10 cellular contexts compared by ENCODE assay signal in the genomic region with DNA sequence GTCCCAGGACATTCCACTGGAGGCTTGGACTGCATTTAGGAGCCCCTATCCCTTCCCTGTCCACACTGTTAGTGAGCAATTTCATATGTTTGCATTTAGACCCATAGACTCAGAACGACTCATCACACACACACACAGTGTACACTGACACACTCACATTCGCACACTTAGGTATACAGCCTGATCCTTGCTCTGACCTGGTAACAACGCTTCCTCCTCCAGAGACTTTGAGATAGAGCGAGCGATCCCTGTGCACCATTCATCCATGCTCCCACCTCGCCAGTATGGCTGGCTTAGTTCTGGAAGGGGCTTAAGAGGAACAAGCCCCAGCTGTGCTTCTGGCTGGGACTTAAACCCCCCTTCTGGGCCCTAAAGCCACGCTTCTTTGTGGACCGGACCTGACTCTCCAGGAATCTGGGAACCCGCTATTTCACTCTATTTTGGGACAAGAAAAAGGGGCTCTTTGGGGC. TPM values are rescaled to one million over a fixed set of nuclear protein-coding genes. Genes with fewer than 3 reads are reported as not detected.
A peak's percentile ranks its signal among the peaks of the same experiment; 100 is the strongest.
DNase-seq lines count a peak whose midpoint lies in the region; ATAC-seq, FAIRE-seq and TF ChIP-seq lines count a peak whose summit lies in the region.
"Had no signal": no experiment of that assay in that cellular context is flagged by ENCODE, and none has a peak within 500 bp of the region (broad histone marks: within the 10 kb centered on the region; RNA-seq: fewer than 3 reads in every experiment).

No MANE protein-coding gene starts in this region.

- H3K36me3 Mint-ChIP-seq in activated naive CD8-positive, alpha-beta T cell = no peaks in the 10 kb centered on the region
- H3K36me3 Mint-ChIP-seq in activated naive CD8-positive, alpha-beta T cell treated with anti-CD3 and anti-CD28 coated beads for 36 hours = peaks cover under 1% of the 10 kb centered on the region

- no peak for TF ChIP-seq POLR2A in HepG2 (IDR thresholded peaks at IDR 0.05; ENCODE audit: insufficient read depth in 1 of 2, low read depth in 2 of 2, low read length in 2 of 2)

- H3K36me3 ChIP-seq in WERI-Rb-1 (no peaks in the 10 kb centered on the region), HepG2 (replicated peaks in 1 of 2; ENCODE audit: control insufficient read depth in 1 of 2, insufficient read depth in 2 of 2, low read length in 2 of 2) (no peaks in the 10 kb centered on the region)
- H3K36me3 ChIP-seq: right lobe of liver had no signal

- H3K4me2 ChIP-seq in HepG2 (ENCODE audit: low read depth, low read length) = peak overlapping the region; percentile 80

- FAIRE-seq in HepG2 (lab: Jason Lieb, UNC) (no peak), urothelium cell line (lab: Jason Lieb, UNC) (peak; percentile 56)

- H3K9ac ChIP-seq in HepG2 (ENCODE audit: insufficient read depth, low read depth, low read length) = no peak overlapping the region

- no peak overlapping the region for H3K27ac Mint-ChIP-seq in activated naive CD8-positive, alpha-beta T cell
- no peak overlapping the region for H3K27ac Mint-ChIP-seq in activated naive CD8-positive, alpha-beta T cell treated with anti-CD3 and anti-CD28 coated beads for 36 hours

- DNase-seq in activated naive CD8-positive, alpha-beta T cell treated with anti-CD3 and anti-CD28 coated beads for 36 hours = no peak
- DNase-seq in WERI-Rb-1 = no peak
- no peak for DNase-seq in HepG2 (ENCODE audit: low spot score)
- DNase-seq in urothelium cell line (ENCODE audit: low spot score) = no peak
- no peak for DNase-seq in NCI-H1105 (lab: John Stamatoyannopoulos, UW)
- no peak for DNase-seq in NOMO-1 treated with DMSO at 0.1 percent for 48 hours (lab: John Stamatoyannopoulos, UW; ENCODE audit: unreplicated experiment)

- CTCF ChIA-PET in HepG2 (lab: Yijun Ruan, JAX; ENCODE audit: low intra/inter-chr PET ratio, low total read pairs) = no interaction called here

- ATAC-seq in HepG2 (peak; percentile 29), HG02970 (IDR thresholded peaks at IDR 0.05; ENCODE audit: low FRiP score, unreplicated experiment) (no peak)

- H3K4me1 ChIP-seq in HepG2 (ENCODE audit: insufficient read depth, low read length) = peaks cover 35% of the 10 kb centered on the region

- peaks cover 46% of the 10 kb centered on the region for H3K4me1 Mint-ChIP-seq in activated naive CD8-positive, alpha-beta T cell (ENCODE audit: low read depth)
- peaks cover 31% of the 10 kb centered on the region for H3K4me1 Mint-ChIP-seq in activated naive CD8-positive, alpha-beta T cell treated with anti-CD3 and anti-CD28 coated beads for 36 hours

- no peak for TF ChIP-seq CTCF in WERI-Rb-1 (IDR thresholded peaks at IDR 0.05; ENCODE audit: low read depth, low read length)
- TF ChIP-seq CTCF in HepG2 (CRISPR knock-in tag; IDR thresholded peaks at IDR 0.05) = no peak

- no peak for TF ChIP-seq RAD21 in HepG2 (CRISPR knock-in tag; IDR thresholded peaks at IDR 0.05)

- no peak overlapping the region for H3K27ac ChIP-seq in WERI-Rb-1
- H3K27ac ChIP-seq in HepG2 (ENCODE audit: extremely low read length, insufficient read depth, low read length) = no peak overlapping the region
- H3K27ac ChIP-seq: right lobe of liver had no signal

- H3K9me3 ChIP-seq in WERI-Rb-1 (ENCODE audit: severe bottlenecking) (peaks cover 5% of the 10 kb centered on the region), HepG2 (ENCODE audit: low read length) (no peaks in the 10 kb centered on the region)
- H3K9me3 ChIP-seq: right lobe of liver had no signal

- in situ Hi-C loops in HepG2 (cut with HindIII; ENCODE audit: extremely low pct_ligation_motif_present, low pct_unique_long_range_greater_than_20kb) = loop anchor here (5.0 to 10.0 kb wide), 3 partner anchors 374 to 822 kb away; no protein-coding TSS in a partner anchor

- peaks cover 60% of the 10 kb centered on the region for H3K27me3 Mint-ChIP-seq in activated naive CD8-positive, alpha-beta T cell
- peaks cover 92% of the 10 kb centered on the region for H3K27me3 Mint-ChIP-seq in activated naive CD8-positive, alpha-beta T cell treated with anti-CD3 and anti-CD28 coated beads for 36 hours

- intact Hi-C loops in HepG2 (cut with micrococcal nuclease; ENCODE audit: unreplicated experiment) = no loop called here

- H3K27me3 ChIP-seq in WERI-Rb-1 (ENCODE audit: insufficient read depth, low read depth, severe bottlenecking) (peaks cover 92% of the 10 kb centered on the region), HepG2 (ENCODE audit: control insufficient read depth in 1 of 2, insufficient read depth in 2 of 2, low read length in 2 of 2) (peaks cover 17 to 78% of the 10 kb centered on the region in 2 experiments)

- no TSS peak for BruUV-seq in HepG2 (replicated peaks; lab: Mats Ljungman, UMichigan)

- H3K4me3 Mint-ChIP-seq in activated naive CD8-positive, alpha-beta T cell = peak overlapping the region; percentile 81
- no peak overlapping the region for H3K4me3 Mint-ChIP-seq in activated naive CD8-positive, alpha-beta T cell treated with anti-CD3 and anti-CD28 coated beads for 36 hours

- no peak overlapping the region for H2AFZ ChIP-seq in HepG2 (ENCODE audit: low read length)

- peak overlapping the region; percentile 35 for H3K4me3 ChIP-seq in WERI-Rb-1 (ENCODE audit: low read depth, low read length)
- H3K4me3 ChIP-seq in HepG2 (replicated peaks in 1 of 3; ENCODE audit: insufficient read depth in 1 of 3, low read depth in 2 of 3, low read length in 3 of 3) = peak overlapping the region; percentile 42 to 69 (median 42); a peak in 5 of 6 replicates
- H3K4me3 ChIP-seq: right lobe of liver had no signal

- peaks cover 3% of the 10 kb centered on the region; the same call in 1 of the 2 replicates for H4K20me1 ChIP-seq in HepG2 (ENCODE audit: insufficient read depth, low read length)

- WGBS in HepG2 (ENCODE audit: low lambda C conversion rate) = 16% methylated on average over 8 of the region's 9 CpGs

- TF ChIP-seq EP300 in HepG2 (IDR thresholded peaks at IDR 0.05; ENCODE audit: low read depth in 2 of 2, low read length in 2 of 2) (no peak), HepG2 (CRISPR knock-in tag; IDR thresholded peaks at IDR 0.05; ENCODE audit: borderline replicate concordance) (no peak)

- no peaks in the 10 kb centered on the region for H3K9me3 Mint-ChIP-seq in activated naive CD8-positive, alpha-beta T cell (ENCODE audit: low read depth)
- H3K9me3 Mint-ChIP-seq in activated naive CD8-positive, alpha-beta T cell treated with anti-CD3 and anti-CD28 coated beads for 36 hours = no peaks in the 10 kb centered on the region

- H3K79me2 ChIP-seq in HepG2 (ENCODE audit: insufficient read depth, low read length) = no peaks in the 10 kb centered on the region

- POLR2A ChIA-PET in HepG2 (lab: Yijun Ruan, JAX) = interaction anchor here (0.6 kb wide), 1 partner anchor 79 kb away, joined by 4 read pairs; no protein-coding TSS in a partner anchor

RNA-seq across cellular contexts. Expression of a gene that starts 0.9 kb away (rescaled TPM):
- total RNA-seq in activated naive CD8-positive, alpha-beta T cell treated with anti-CD3 and anti-CD28 coated beads for 36 hours = not detected
- total RNA-seq in HepG2 (2016; rRNA removed; fragmentation: Illumina TruSeq; extraction: Trizol) = 0.04 TPM in 2 replicates
- not detected in 2 replicates for total RNA-seq in HepG2 (2016; cell fraction: cytosol; rRNA removed; fragmentation: Illumina TruSeq; extraction: Trizol; ENCODE audit: low read depth)
- 0.02 TPM in 1 of 2 replicates, not detected in the other for total RNA-seq in HepG2 (2016; cell fraction: insoluble cytoplasmic fraction; rRNA removed; fragmentation: Illumina TruSeq; extraction: Trizol)
- 0.03 TPM in 1 of 2 replicates, not detected in the other for total RNA-seq in HepG2 (2016; cell fraction: membrane; rRNA removed; fragmentation: Illumina TruSeq; extraction: Trizol)
- total RNA-seq in HepG2 (2016; cell fraction: nucleus; rRNA removed; fragmentation: Illumina TruSeq; extraction: Trizol) = not detected in 2 replicates
- polyA plus RNA-seq in HepG2 (2011; rRNA removed) = 0.01 TPM in 1 of 2 replicates, not detected in the other
- not detected in 2 replicates for polyA plus RNA-seq in HepG2 (2011; cell fraction: cytosol; rRNA removed)
- not detected in 2 replicates for polyA plus RNA-seq in HepG2 (2011; cell fraction: nucleus; rRNA removed)
- not detected in 2 replicates for polyA plus RNA-seq in HepG2 (2012)
- not detected in 2 replicates for polyA plus RNA-seq in HepG2 (2016; cell fraction: cytosol; fragmentation: Illumina TruSeq; extraction: Trizol; ENCODE audit: low read depth)
- not detected in 2 replicates for polyA plus RNA-seq in HepG2 (2016; cell fraction: insoluble cytoplasmic fraction; fragmentation: Illumina TruSeq; extraction: Trizol; ENCODE audit: low read depth)
- polyA plus RNA-seq in HepG2 (2016; cell fraction: membrane; fragmentation: Illumina TruSeq; extraction: Trizol; ENCODE audit: low read depth) = not detected in 2 replicates
- polyA plus RNA-seq in HepG2 (2016; cell fraction: nucleus; fragmentation: Illumina TruSeq; extraction: Trizol; ENCODE audit: insufficient read depth, low read depth) = 0.11 TPM in 1 of 2 replicates, not detected in the other
- polyA minus RNA-seq in HepG2 (2011; rRNA and poly(A)+ RNA removed; ENCODE audit: low replicate concordance) = 0.26 TPM in 1 of 2 replicates, not detected in the other
- not detected in 2 replicates for polyA minus RNA-seq in HepG2 (2011; cell fraction: cytosol; rRNA and poly(A)+ RNA removed)
- 0.26 TPM in 1 of 2 replicates, not detected in the other for polyA minus RNA-seq in HepG2 (2011; cell fraction: nucleus; rRNA and poly(A)+ RNA removed)
- total RNA-seq: right lobe of liver had no signal
- polyA plus RNA-seq: esophagus had no signal

RNA-seq across cellular contexts. Expression of a gene that starts 15.8 kb away (rescaled TPM):
- under 1 TPM in 1 of 2 experiments, not detected in 1; 0.10 TPM for total RNA-seq in activated naive CD8-positive, alpha-beta T cell treated with anti-CD3 and anti-CD28 coated beads for 36 hours
- total RNA-seq in HepG2 (2016; rRNA removed; fragmentation: Illumina TruSeq; extraction: Trizol) = not detected in 2 replicates
- total RNA-seq in HepG2 (2016; cell fraction: cytosol; rRNA removed; fragmentation: Illumina TruSeq; extraction: Trizol; ENCODE audit: low read depth) = not detected in 2 replicates
- not detected in 2 replicates for total RNA-seq in HepG2 (2016; cell fraction: insoluble cytoplasmic fraction; rRNA removed; fragmentation: Illumina TruSeq; extraction: Trizol)
- total RNA-seq in HepG2 (2016; cell fraction: membrane; rRNA removed; fragmentation: Illumina TruSeq; extraction: Trizol) = not detected in 2 replicates
- not detected in 2 replicates for total RNA-seq in HepG2 (2016; cell fraction: nucleus; rRNA removed; fragmentation: Illumina TruSeq; extraction: Trizol)
- 0.04 TPM in 1 of 2 replicates, not detected in the other for polyA plus RNA-seq in HepG2 (2011; rRNA removed)
- polyA plus RNA-seq in HepG2 (2011; cell fraction: cytosol; rRNA removed) = not detected in 2 replicates
- not detected in 2 replicates for polyA plus RNA-seq in HepG2 (2011; cell fraction: nucleus; rRNA removed)
- polyA plus RNA-seq in HepG2 (2012) = not detected in 2 replicates
- polyA plus RNA-seq in HepG2 (2016; cell fraction: cytosol; fragmentation: Illumina TruSeq; extraction: Trizol; ENCODE audit: low read depth) = not detected in 2 replicates
- not detected in 2 replicates for polyA plus RNA-seq in HepG2 (2016; cell fraction: insoluble cytoplasmic fraction; fragmentation: Illumina TruSeq; extraction: Trizol; ENCODE audit: low read depth)
- not detected in 2 replicates for polyA plus RNA-seq in HepG2 (2016; cell fraction: membrane; fragmentation: Illumina TruSeq; extraction: Trizol; ENCODE audit: low read depth)
- polyA plus RNA-seq in HepG2 (2016; cell fraction: nucleus; fragmentation: Illumina TruSeq; extraction: Trizol; ENCODE audit: insufficient read depth, low read depth) = not detected in 2 replicates
- polyA minus RNA-seq in HepG2 (2011; rRNA and poly(A)+ RNA removed; ENCODE audit: low replicate concordance) = 2.9 TPM in 1 of 2 replicates, not detected in the other
- polyA minus RNA-seq in HepG2 (2011; cell fraction: cytosol; rRNA and poly(A)+ RNA removed) = not detected in 2 replicates
- not detected in 2 replicates for polyA minus RNA-seq in HepG2 (2011; cell fraction: nucleus; rRNA and poly(A)+ RNA removed)
- total RNA-seq: right lobe of liver had no signal
- polyA plus RNA-seq: esophagus had no signal

RNA-seq across cellular contexts. Expression of a gene that starts 26.7 kb away (rescaled TPM):
- total RNA-seq in activated naive CD8-positive, alpha-beta T cell treated with anti-CD3 and anti-CD28 coated beads for 36 hours = not detected
- not detected in 2 replicates for total RNA-seq in HepG2 (2016; rRNA removed; fragmentation: Illumina TruSeq; extraction: Trizol)
- not detected in 2 replicates for total RNA-seq in HepG2 (2016; cell fraction: cytosol; rRNA removed; fragmentation: Illumina TruSeq; extraction: Trizol; ENCODE audit: low read depth)
- not detected in 2 replicates for total RNA-seq in HepG2 (2016; cell fraction: insoluble cytoplasmic fraction; rRNA removed; fragmentation: Illumina TruSeq; extraction: Trizol)
- not detected in 2 replicates for total RNA-seq in HepG2 (2016; cell fraction: membrane; rRNA removed; fragmentation: Illumina TruSeq; extraction: Trizol)
- not detected in 2 replicates for total RNA-seq in HepG2 (2016; cell fraction: nucleus; rRNA removed; fragmentation: Illumina TruSeq; extraction: Trizol)
- polyA plus RNA-seq in HepG2 (2011; rRNA removed) = 0.03 TPM in 1 of 2 replicates, not detected in the other
- not detected in 2 replicates for polyA plus RNA-seq in HepG2 (2011; cell fraction: cytosol; rRNA removed)
- polyA plus RNA-seq in HepG2 (2011; cell fraction: nucleus; rRNA removed) = not detected in 2 replicates
- not detected in 2 replicates for polyA plus RNA-seq in HepG2 (2012)
- polyA plus RNA-seq in HepG2 (2016; cell fraction: cytosol; fragmentation: Illumina TruSeq; extraction: Trizol; ENCODE audit: low read depth) = not detected in 2 replicates
- not detected in 2 replicates for polyA plus RNA-seq in HepG2 (2016; cell fraction: insoluble cytoplasmic fraction; fragmentation: Illumina TruSeq; extraction: Trizol; ENCODE audit: low read depth)
- polyA plus RNA-seq in HepG2 (2016; cell fraction: membrane; fragmentation: Illumina TruSeq; extraction: Trizol; ENCODE audit: low read depth) = 0.12 TPM in 1 of 2 replicates, not detected in the other
- not detected in 2 replicates for polyA plus RNA-seq in HepG2 (2016; cell fraction: nucleus; fragmentation: Illumina TruSeq; extraction: Trizol; ENCODE audit: insufficient read depth, low read depth)
- polyA minus RNA-seq in HepG2 (2011; rRNA and poly(A)+ RNA removed; ENCODE audit: low replicate concordance) = 11.6 TPM in 1 of 2 replicates, not detected in the other
- polyA minus RNA-seq in HepG2 (2011; cell fraction: cytosol; rRNA and poly(A)+ RNA removed) = not detected in 2 replicates
- polyA minus RNA-seq in HepG2 (2011; cell fraction: nucleus; rRNA and poly(A)+ RNA removed) = not detected in 2 replicates
- total RNA-seq: right lobe of liver had no signal

RNA-seq across cellular contexts. Expression of a gene that starts 35.5 kb away (rescaled TPM):
- not detected for total RNA-seq in activated naive CD8-positive, alpha-beta T cell treated with anti-CD3 and anti-CD28 coated beads for 36 hours
- not detected in 2 replicates for total RNA-seq in HepG2 (2016; rRNA removed; fragmentation: Illumina TruSeq; extraction: Trizol)
- total RNA-seq in HepG2 (2016; cell fraction: cytosol; rRNA removed; fragmentation: Illumina TruSeq; extraction: Trizol; ENCODE audit: low read depth) = not detected in 2 replicates
- total RNA-seq in HepG2 (2016; cell fraction: insoluble cytoplasmic fraction; rRNA removed; fragmentation: Illumina TruSeq; extraction: Trizol) = not detected in 2 replicates
- not detected in 2 replicates for total RNA-seq in HepG2 (2016; cell fraction: membrane; rRNA removed; fragmentation: Illumina TruSeq; extraction: Trizol)
- not detected in 2 replicates for total RNA-seq in HepG2 (2016; cell fraction: nucleus; rRNA removed; fragmentation: Illumina TruSeq; extraction: Trizol)
- polyA plus RNA-seq in HepG2 (2011; rRNA removed) = not detected in 2 replicates
- not detected in 2 replicates for polyA plus RNA-seq in HepG2 (2011; cell fraction: cytosol; rRNA removed)
- polyA plus RNA-seq in HepG2 (2011; cell fraction: nucleus; rRNA removed) = not detected in 2 replicates
- not detected in 2 replicates for polyA plus RNA-seq in HepG2 (2012)
- not detected in 2 replicates for polyA plus RNA-seq in HepG2 (2016; cell fraction: cytosol; fragmentation: Illumina TruSeq; extraction: Trizol; ENCODE audit: low read depth)
- not detected in 2 replicates for polyA plus RNA-seq in HepG2 (2016; cell fraction: insoluble cytoplasmic fraction; fragmentation: Illumina TruSeq; extraction: Trizol; ENCODE audit: low read depth)
- polyA plus RNA-seq in HepG2 (2016; cell fraction: membrane; fragmentation: Illumina TruSeq; extraction: Trizol; ENCODE audit: low read depth) = not detected in 2 replicates
- polyA plus RNA-seq in HepG2 (2016; cell fraction: nucleus; fragmentation: Illumina TruSeq; extraction: Trizol; ENCODE audit: insufficient read depth, low read depth) = not detected in 2 replicates
- polyA minus RNA-seq in HepG2 (2011; rRNA and poly(A)+ RNA removed; ENCODE audit: low replicate concordance) = 0.51 TPM in 1 of 2 replicates, not detected in the other
- polyA minus RNA-seq in HepG2 (2011; cell fraction: cytosol; rRNA and poly(A)+ RNA removed) = not detected in 2 replicates
- not detected in 2 replicates for polyA minus RNA-seq in HepG2 (2011; cell fraction: nucleus; rRNA and poly(A)+ RNA removed)

RNA-seq across cellular contexts. Expression of a gene that starts 41.8 kb away (rescaled TPM):
- not detected for total RNA-seq in activated naive CD8-positive, alpha-beta T cell treated with anti-CD3 and anti-CD28 coated beads for 36 hours
- total RNA-seq in HepG2 (2016; rRNA removed; fragmentation: Illumina TruSeq; extraction: Trizol) = not detected in 2 replicates
- not detected in 2 replicates for total RNA-seq in HepG2 (2016; cell fraction: cytosol; rRNA removed; fragmentation: Illumina TruSeq; extraction: Trizol; ENCODE audit: low read depth)
- total RNA-seq in HepG2 (2016; cell fraction: insoluble cytoplasmic fraction; rRNA removed; fragmentation: Illumina TruSeq; extraction: Trizol) = not detected in 2 replicates
- not detected in 2 replicates for total RNA-seq in HepG2 (2016; cell fraction: membrane; rRNA removed; fragmentation: Illumina TruSeq; extraction: Trizol)
- total RNA-seq in HepG2 (2016; cell fraction: nucleus; rRNA removed; fragmentation: Illumina TruSeq; extraction: Trizol) = not detected in 2 replicates
- not detected in 2 replicates for polyA plus RNA-seq in HepG2 (2011; rRNA removed)
- not detected in 2 replicates for polyA plus RNA-seq in HepG2 (2011; cell fraction: cytosol; rRNA removed)
- not detected in 2 replicates for polyA plus RNA-seq in HepG2 (2011; cell fraction: nucleus; rRNA removed)
- not detected in 2 replicates for polyA plus RNA-seq in HepG2 (2012)
- polyA plus RNA-seq in HepG2 (2016; cell fraction: cytosol; fragmentation: Illumina TruSeq; extraction: Trizol; ENCODE audit: low read depth) = not detected in 2 replicates
- not detected in 2 replicates for polyA plus RNA-seq in HepG2 (2016; cell fraction: insoluble cytoplasmic fraction; fragmentation: Illumina TruSeq; extraction: Trizol; ENCODE audit: low read depth)
- not detected in 2 replicates for polyA plus RNA-seq in HepG2 (2016; cell fraction: membrane; fragmentation: Illumina TruSeq; extraction: Trizol; ENCODE audit: low read depth)
- not detected in 2 replicates for polyA plus RNA-seq in HepG2 (2016; cell fraction: nucleus; fragmentation: Illumina TruSeq; extraction: Trizol; ENCODE audit: insufficient read depth, low read depth)
- not detected in 2 replicates for polyA minus RNA-seq in HepG2 (2011; rRNA and poly(A)+ RNA removed; ENCODE audit: low replicate concordance)
- not detected in 2 replicates for polyA minus RNA-seq in HepG2 (2011; cell fraction: cytosol; rRNA and poly(A)+ RNA removed)
- polyA minus RNA-seq in HepG2 (2011; cell fraction: nucleus; rRNA and poly(A)+ RNA removed) = not detected in 2 replicates
- total RNA-seq: right lobe of liver had no signal
- polyA plus RNA-seq: esophagus had no signal
